ENCODE assay signal across 8 cellular contexts in genomic region chr10:22315455-22316285, GRCh38. TPM values are rescaled to one million over a fixed set of nuclear protein-coding genes. Genes with fewer than 3 reads are reported as not detected.
A peak's percentile ranks its signal among the peaks of the same experiment; 100 is the strongest.
DNase-seq lines count a peak whose midpoint lies in the region; ATAC-seq and TF ChIP-seq lines count a peak whose summit lies in the region.

No MANE protein-coding gene starts in this region.

- intact Hi-C loops in lower leg skin (cut with DNase I; ENCODE audit: low total_unique reads), result no loop called here

- WGBS in lower leg skin, 2 donors, result 1 to 2% methylated on average over 33 to 42 of the region's 53 CpGs
- WGBS in thymus, result under 1% methylated on average over 53 of the region's 53 CpGs

- in situ Hi-C loops in brain microvascular endothelial cell (cut with HindIII; ENCODE audit: low pct_ligation_motif_present, low sequenced_read_pairs), result no loop called here

- H3K36me3 ChIP-seq in KOPT-K1 (ENCODE audit: insufficient read depth, low read length) (no peaks in the 10 kb centered on the region), brain microvascular endothelial cell (replicated peaks) (no peaks in the 10 kb centered on the region), thymus (ENCODE audit: control insufficient read depth, insufficient read depth) (no peaks in the 10 kb centered on the region)

- TF ChIP-seq CTCF in brain microvascular endothelial cell (IDR thresholded peaks at IDR 0.05; ENCODE audit: low read depth, low read length, missing control alignments) (no peak), lower leg skin (IDR thresholded peaks at IDR 0.05) (no peak)

- TF ChIP-seq POLR2A in lower leg skin (IDR thresholded peaks at IDR 0.05), result no peak

- H3K4me3 ChIP-seq in brain microvascular endothelial cell (ENCODE audit: low read depth, low read length) (peak overlapping the region; percentile 78), lower leg skin (ENCODE audit: low read depth, poor library complexity, severe bottlenecking) (peak overlapping the region; percentile 83), thymus (ENCODE audit: low read length) (peak overlapping the region; percentile 97)

- H3K4me1 ChIP-seq in thymus (ENCODE audit: control insufficient read depth, insufficient read depth, low read length), result no peaks in the 10 kb centered on the region

- peak; percentile 43 for DNase-seq in DMS 273 (lab: John Stamatoyannopoulos, UW; ENCODE audit: unreplicated experiment)
- DNase-seq in DMS 273 treated with DMSO at 0.1 percent for 48 hours (lab: John Stamatoyannopoulos, UW), result no peak
- no peak for DNase-seq in brain microvascular endothelial cell
- no peak for DNase-seq in lower leg skin (ENCODE audit: low spot score in 2 of 2)
- DNase-seq in NCI-H2029 (lab: John Stamatoyannopoulos, UW), result no peak

- H3K9me3 ChIP-seq in KOPT-K1 (ENCODE audit: insufficient read depth, low read length, poor library complexity, severe bottlenecking) (no peaks in the 10 kb centered on the region), thymus (ENCODE audit: control insufficient read depth) (no peaks in the 10 kb centered on the region)

- peak; percentile 27 for ATAC-seq in GM21737 (IDR thresholded peaks at IDR 0.05; ENCODE audit: unreplicated experiment)

- H3K27ac ChIP-seq in KOPT-K1 (ENCODE audit: low read depth, low read length, poor library complexity, severe bottlenecking), result peak overlapping the region; percentile 90
- H3K27ac ChIP-seq in brain microvascular endothelial cell, result peak overlapping the region; percentile 92
- H3K27ac ChIP-seq in thymus (ENCODE audit: low read depth), result peak overlapping the region; percentile 95

- H3K27me3 ChIP-seq in brain microvascular endothelial cell (replicated peaks) (no peaks in the 10 kb centered on the region), thymus (ENCODE audit: control insufficient read depth, insufficient read depth) (peaks cover 18% of the 10 kb centered on the region)

RNA-seq across cellular contexts. Expression of gene COMMD3, which starts 0.5 kb away (rescaled TPM):
- total RNA-seq in lower leg skin, result 100 to 1,000 TPM in 1 of 4 donors, 10 to 100 TPM in 3; 34.5 to 113 (median 51.9) TPM
- 132 TPM for polyA plus RNA-seq in thymus

RNA-seq across cellular contexts. Expression of gene BMI1, which starts 5.2 kb away (rescaled TPM):
- total RNA-seq in lower leg skin, result 10 to 100 TPM; 16.7 to 37.6 (median 28.3) TPM
- 39.8 TPM for polyA plus RNA-seq in thymus

RNA-seq across cellular contexts. Expression of gene SPAG6, which starts 29.6 kb away (rescaled TPM):
- total RNA-seq in lower leg skin, result under 1 TPM in 2 of 4 donors, not detected in 2; 0.64 to 0.75 TPM
- 1.0 TPM for polyA plus RNA-seq in thymus
